In genomic region chr15:67611803-67612369, GRCh38 we compare ENCODE assay signal across 34 cellular contexts.
A peak's percentile ranks its signal among the peaks of the same experiment; 100 is the strongest.
DNase-seq lines count a peak whose midpoint lies in the region; ATAC-seq, FAIRE-seq and TF ChIP-seq lines count a peak whose summit lies in the region.
"Had no signal": no experiment of that assay in that cellular context is flagged by ENCODE, and none has a peak within 500 bp of the region (broad histone marks: within the 10 kb centered on the region; RNA-seq: fewer than 3 reads in every experiment).

No MANE protein-coding gene starts in this region.

- no peak overlapping the region for H4K8ac ChIP-seq in IMR-90 (ENCODE audit: low read depth in 2 of 2, low read length in 2 of 2)

- no peaks in the 10 kb centered on the region for H3K79me1 ChIP-seq in IMR-90 (ENCODE audit: low read depth in 1 of 2, low read length in 2 of 2)

- H2BK15ac ChIP-seq in IMR-90 (ENCODE audit: low read depth, low read length), result no peak overlapping the region

- H2BK5ac ChIP-seq in IMR-90 (ENCODE audit: low read depth, low read length, poor library complexity, severe bottlenecking), result no peak overlapping the region

- no peak overlapping the region for H2AFZ ChIP-seq in IMR-90 (replicated peaks; ENCODE audit: low read length, poor library complexity)
- H2AFZ ChIP-seq: neural progenitor cell had no signal

- in situ Hi-C loops in IMR-90 (cut with MboI; ENCODE audit: low sequenced_read_pairs), result no loop called here

- TF ChIP-seq CTCF in IMR-90 (conservative IDR thresholded peaks at IDR 0.05; ENCODE audit: low read depth, low read length), result no peak
- TF ChIP-seq CTCF in body of pancreas (IDR thresholded peaks at IDR 0.05), result no peak
- no peak for TF ChIP-seq CTCF in kidney (IDR thresholded peaks at IDR 0.05; ENCODE audit: borderline replicate concordance, extremely low read depth, insufficient read depth)
- no peak for TF ChIP-seq CTCF in nephron (IDR thresholded peaks at IDR 0.05; ENCODE audit: unreplicated experiment in 3 of 3)

- no peak overlapping the region for H3K23ac ChIP-seq in IMR-90 (ENCODE audit: low read depth, low read length)

- H2BK120ac ChIP-seq in IMR-90 (ENCODE audit: low read depth, low read length), result no peak overlapping the region

- intact Hi-C loops in IMR-90 (cut with micrococcal nuclease) (no loop called here), body of pancreas (cut with DNase I) (no loop called here), kidney (cut with DNase I) (no loop called here), Right ventricle myocardium superior (cut with DNase I) (no loop called here)

- H3K27ac Mint-ChIP-seq in nephron, result peak overlapping the region; percentile 37 to 71 (median 38)
- H3K27ac Mint-ChIP-seq in activated CD8-positive, alpha-beta memory T cell treated with anti-CD3 and anti-CD28 coated beads, Interleukin-2, amount 10 ng/mL, durations not matched to agents 7 days and 5 days, result no peak overlapping the region
- H3K27ac Mint-ChIP-seq: activated B cell treated with CpG ODN at 0.5 μM for 24 hours; activated CD4-positive, alpha-beta T cell treated with anti-CD3 and anti-CD28 coated beads, Interleukin-2, amount 10 ng/mL, durations not matched to agents 7 days and 5 days; effector memory CD8-positive, alpha-beta T cell; neural progenitor cell; stimulated activated naive CD8-positive, alpha-beta T cell treated with anti-CD3 and anti-CD28 coated beads, Interleukin-15, amount 100 ng/mL, for 72 hours had no signal

- DNase-seq in IMR-90 (peak; percentile 69), body of pancreas (peak in 1 of 4 donors; percentile 23), kidney (no peak), NCI-H2171 treated with DMSO at 0.1 percent for 48 hours (lab: John Stamatoyannopoulos, UW) (no peak), Right ventricle myocardium superior (no peak)
- no peak for DNase-seq in activated CD8-positive, alpha-beta memory T cell treated with anti-CD3 and anti-CD28 coated beads, Interleukin-2, amount 10 ng/mL, durations not matched to agents 7 days and 5 days
- DNase-seq: ACHN; activated B cell treated with CpG ODN at 0.5 μM for 24 hours; activated CD4-positive, alpha-beta T cell treated with anti-CD3 and anti-CD28 coated beads, Interleukin-2, amount 10 ng/mL, durations not matched to agents 7 days and 5 days; activated naive CD4-positive, alpha-beta T cell treated with Interleukin-2 at 50 U/mL for 16 hours; activated T-cell treated with anti-CD3 and anti-CD28 coated beads, Interleukin-2, amount 50 U/mL, for 4 hours; central memory CD4-positive, alpha-beta T cell; effector memory CD8-positive, alpha-beta T cell; foreskin melanocyte; H7; heart right ventricle; Karpas-422; mammary epithelial cell; NCI-H1436; NCI-H2081 treated with DMSO at 0.1 percent for 48 hours; NCI-H345; spleen; stimulated activated CD4-positive, alpha-beta T cell treated with anti-CD3 and anti-CD28 coated beads, Interleukin-2, amount 100 ng/mL, for 24 hours; stimulated activated naive CD8-positive, alpha-beta T cell treated with anti-CD3 and anti-CD28 coated beads, Interleukin-15, amount 100 ng/mL, for 72 hours; T1000 had no signal

- no peak for TF ChIP-seq RAD21 in IMR-90 (IDR thresholded peaks at IDR 0.05; ENCODE audit: low read length)

- no peak overlapping the region for H3K4ac ChIP-seq in IMR-90 (ENCODE audit: low read depth, low read length)

- H3K27me3 Mint-ChIP-seq in nephron (ENCODE audit: low read depth), result no peaks in the 10 kb centered on the region
- H3K27me3 Mint-ChIP-seq in activated CD8-positive, alpha-beta memory T cell treated with anti-CD3 and anti-CD28 coated beads, Interleukin-2, amount 10 ng/mL, durations not matched to agents 7 days and 5 days, result no peaks in the 10 kb centered on the region
- H3K27me3 Mint-ChIP-seq: activated B cell treated with CpG ODN at 0.5 μM for 24 hours; activated CD4-positive, alpha-beta T cell treated with anti-CD3 and anti-CD28 coated beads, Interleukin-2, amount 10 ng/mL, durations not matched to agents 7 days and 5 days; effector memory CD8-positive, alpha-beta T cell; stimulated activated naive CD8-positive, alpha-beta T cell treated with anti-CD3 and anti-CD28 coated beads, Interleukin-15, amount 100 ng/mL, for 72 hours had no signal

- H3K9me3 ChIP-seq in IMR-90 (ENCODE audit: control insufficient read depth, insufficient read depth, low read length) (no peaks in the 10 kb centered on the region), body of pancreas (no peaks in the 10 kb centered on the region), kidney (ENCODE audit: control insufficient read depth in 1 of 2, low read length in 2 of 2) (no peaks in the 10 kb centered on the region)
- H3K9me3 ChIP-seq: BLaER1, heart right ventricle, SJCRH30, spleen, thoracic aorta, vagina had no signal

- H4K91ac ChIP-seq in IMR-90 (ENCODE audit: insufficient read depth, low read depth, low read length), result no peak overlapping the region

- no peak overlapping the region for H2AK9ac ChIP-seq in IMR-90 (replicated peaks; ENCODE audit: low read depth, low read length, poor library complexity)

- dilution Hi-C loops in IMR-90 (cut with HindIII; ENCODE audit: low sequenced_read_pairs, unreplicated experiment), result no loop called here

- no peak overlapping the region for H4K5ac ChIP-seq in IMR-90 (ENCODE audit: low read depth, low read length)

- H3K27me3 ChIP-seq in IMR-90 (ENCODE audit: control insufficient read depth, insufficient read depth, low read length), result no peaks in the 10 kb centered on the region
- H3K27me3 ChIP-seq in body of pancreas, result no peaks in the 10 kb centered on the region
- H3K27me3 ChIP-seq: BLaER1, heart right ventricle, neural progenitor cell, SJCRH30, spleen, vagina had no signal

- TF ChIP-seq POLR2A in IMR-90 (IDR thresholded peaks at IDR 0.05; ENCODE audit: low read depth, low read length) (no peak), body of pancreas (IDR thresholded peaks at IDR 0.05) (no peak)

- H3K9ac ChIP-seq in IMR-90 (ENCODE audit: low read depth, low read length), result no peak overlapping the region
- H3K9ac ChIP-seq in kidney (ENCODE audit: low read length in 2 of 2), result no peak overlapping the region
- H3K9ac ChIP-seq: BLaER1, neural progenitor cell had no signal

- BruUV-seq in IMR-90 (replicated peaks; lab: Mats Ljungman, UMichigan), result no TSS peak

- no peak overlapping the region for H3K56ac ChIP-seq in IMR-90 (ENCODE audit: extremely low read depth, insufficient read depth, low read length)

- no peak overlapping the region for H3K4me3 Mint-ChIP-seq in nephron
- no peak overlapping the region for H3K4me3 Mint-ChIP-seq in activated CD8-positive, alpha-beta memory T cell treated with anti-CD3 and anti-CD28 coated beads, Interleukin-2, amount 10 ng/mL, durations not matched to agents 7 days and 5 days
- H3K4me3 Mint-ChIP-seq: activated B cell treated with CpG ODN at 0.5 μM for 24 hours; activated CD4-positive, alpha-beta T cell treated with anti-CD3 and anti-CD28 coated beads, Interleukin-2, amount 10 ng/mL, durations not matched to agents 7 days and 5 days; activated T-cell treated with anti-CD3 and anti-CD28 coated beads, Interleukin-2, amount 50 U/mL, for 4 hours; effector memory CD8-positive, alpha-beta T cell; neural progenitor cell; stimulated activated naive CD8-positive, alpha-beta T cell treated with anti-CD3 and anti-CD28 coated beads, Interleukin-15, amount 100 ng/mL, for 72 hours had no signal

- H3K9me3 Mint-ChIP-seq in nephron, result no peaks in the 10 kb centered on the region
- no peaks in the 10 kb centered on the region for H3K9me3 Mint-ChIP-seq in activated CD8-positive, alpha-beta memory T cell treated with anti-CD3 and anti-CD28 coated beads, Interleukin-2, amount 10 ng/mL, durations not matched to agents 7 days and 5 days (ENCODE audit: low read depth)
- H3K9me3 Mint-ChIP-seq: activated B cell treated with CpG ODN at 0.5 μM for 24 hours; activated CD4-positive, alpha-beta T cell treated with anti-CD3 and anti-CD28 coated beads, Interleukin-2, amount 10 ng/mL, durations not matched to agents 7 days and 5 days; activated T-cell treated with anti-CD3 and anti-CD28 coated beads, Interleukin-2, amount 50 U/mL, for 4 hours; effector memory CD8-positive, alpha-beta T cell; neural progenitor cell; stimulated activated naive CD8-positive, alpha-beta T cell treated with anti-CD3 and anti-CD28 coated beads, Interleukin-15, amount 100 ng/mL, for 72 hours had no signal

- H3K4me1 ChIP-seq in IMR-90 (ENCODE audit: control insufficient read depth, insufficient read depth, low read length), result peaks cover 7% of the 10 kb centered on the region; the same call in 1 of the 2 replicates
- H3K4me1 ChIP-seq in body of pancreas, result peaks cover 29% of the 10 kb centered on the region
- no peaks in the 10 kb centered on the region for H3K4me1 ChIP-seq in kidney (ENCODE audit: control insufficient read depth in 1 of 2, insufficient read depth in 1 of 2, low read depth in 1 of 2, low read length in 2 of 2)
- H3K4me1 ChIP-seq: BLaER1, vagina had no signal

- no peaks in the 10 kb centered on the region for H3K36me3 Mint-ChIP-seq in nephron (ENCODE audit: low read depth)
- H3K36me3 Mint-ChIP-seq in activated CD8-positive, alpha-beta memory T cell treated with anti-CD3 and anti-CD28 coated beads, Interleukin-2, amount 10 ng/mL, durations not matched to agents 7 days and 5 days, result no peaks in the 10 kb centered on the region
- H3K36me3 Mint-ChIP-seq: neural progenitor cell had no signal

- peaks cover 41% of the 10 kb centered on the region for H3K4me1 Mint-ChIP-seq in nephron
- H3K4me1 Mint-ChIP-seq in activated CD8-positive, alpha-beta memory T cell treated with anti-CD3 and anti-CD28 coated beads, Interleukin-2, amount 10 ng/mL, durations not matched to agents 7 days and 5 days, result no peaks in the 10 kb centered on the region
- H3K4me1 Mint-ChIP-seq: activated B cell treated with CpG ODN at 0.5 μM for 24 hours; activated CD4-positive, alpha-beta T cell treated with anti-CD3 and anti-CD28 coated beads, Interleukin-2, amount 10 ng/mL, durations not matched to agents 7 days and 5 days; stimulated activated naive CD8-positive, alpha-beta T cell treated with anti-CD3 and anti-CD28 coated beads, Interleukin-15, amount 100 ng/mL, for 72 hours had no signal

- no CpG with 5 or more reads among the region's 2 CpGs for WGBS in IMR-90 (ENCODE audit: extremely low coverage in 2 of 2, insufficient read length in 1 of 2), 2 experiments
- 21 to 26% methylated on average over 2 of the region's 2 CpGs for WGBS in body of pancreas, 2 donors

- H3K14ac ChIP-seq in IMR-90 (replicated peaks; ENCODE audit: low read depth, low read length), result no peak overlapping the region

- no peak overlapping the region; the same call in 1 of the 2 replicates for H3K18ac ChIP-seq in IMR-90 (ENCODE audit: low read depth, low read length)

- ATAC-seq in IMR-90 (ENCODE audit: low read depth) (peak; percentile 84), body of pancreas (peak; percentile 83), GM18907 (IDR thresholded peaks at IDR 0.05; ENCODE audit: unreplicated experiment) (no peak), Right ventricle myocardium superior (ENCODE audit: poor library complexity) (no peak)
- ATAC-seq in activated CD8-positive, alpha-beta memory T cell treated with anti-CD3 and anti-CD28 coated beads, Interleukin-2, amount 10 ng/mL, durations not matched to agents 7 days and 5 days, result no peak
- ATAC-seq: activated T-cell treated with anti-CD3 and anti-CD28 coated beads, Interleukin-2, amount 50 U/mL, for 4 hours; effector memory CD8-positive, alpha-beta T cell; heart right ventricle; stimulated activated naive CD8-positive, alpha-beta T cell treated with anti-CD3 and anti-CD28 coated beads, Interleukin-15, amount 100 ng/mL, for 72 hours had no signal

- CTCF ChIA-PET in IMR-90 (lab: Yijun Ruan, JAX), result interaction anchor here (0.6 kb wide), 1 partner anchor 633 kb away, joined by 4 read pairs; no protein-coding TSS in a partner anchor
- CTCF ChIA-PET in activated CD8-positive, alpha-beta memory T cell treated with anti-CD3 and anti-CD28 coated beads, Interleukin-2, amount 10 ng/mL, durations not matched to agents 7 days and 5 days (lab: Charles Lee), result interaction anchor here (1.2 kb wide), 1 partner anchor 39 kb away, joined by 4 read pairs; no protein-coding TSS in a partner anchor

- H4K20me1 ChIP-seq in IMR-90 (ENCODE audit: insufficient read depth, low read length), result no peaks in the 10 kb centered on the region
- H4K20me1 ChIP-seq: BLaER1 had no signal

- no peak overlapping the region for H2BK20ac ChIP-seq in IMR-90 (ENCODE audit: low read depth, low read length)

- H3K27ac ChIP-seq in IMR-90 (ENCODE audit: insufficient read depth, low read length) (peak overlapping the region; percentile 62; the same call in 1 of the 2 replicates), body of pancreas (peak overlapping the region in 1 of 4 donors; percentile 3), kidney (ENCODE audit: low read depth in 2 of 2, low read length in 2 of 2) (peak overlapping the region in 1 of 2 donors; percentile 0)
- H3K27ac ChIP-seq: BLaER1, HL-60, neural progenitor cell, SJCRH30, thoracic aorta, vagina had no signal

- H3K4me3 ChIP-seq in IMR-90 (ENCODE audit: insufficient read depth, low read depth, low read length) (no peak overlapping the region), body of pancreas (no peak overlapping the region), kidney (ENCODE audit: low read length in 2 of 2) (no peak overlapping the region)
- H3K4me3 ChIP-seq: BLaER1, heart right ventricle, neural progenitor cell, SJCRH30, spleen, thoracic aorta, vagina had no signal

- H3K4me2 ChIP-seq in IMR-90 (ENCODE audit: low read depth, low read length), result no peak overlapping the region
- H3K4me2 ChIP-seq: BLaER1, neural progenitor cell had no signal

- peak; percentile 58 for FAIRE-seq in kidney (lab: Jason Lieb, UNC)
- FAIRE-seq: GM12891 had no signal

- no peak overlapping the region for H2AK5ac ChIP-seq in IMR-90 (ENCODE audit: low read depth, low read length)

- H3K36me3 ChIP-seq in IMR-90 (ENCODE audit: control insufficient read depth, insufficient read depth, low read length) (no peaks in the 10 kb centered on the region), body of pancreas (replicated peaks in 1 of 2; ENCODE audit: insufficient read depth in 1 of 2, low read depth in 2 of 2) (no peaks in the 10 kb centered on the region), kidney (ENCODE audit: control insufficient read depth in 1 of 2, insufficient read depth in 2 of 2, low read length in 2 of 2) (no peaks in the 10 kb centered on the region)
- H3K36me3 ChIP-seq: neural progenitor cell, SJCRH30, thoracic aorta, vagina had no signal

- POLR2A ChIA-PET in IMR-90 (lab: Charles Lee; ENCODE audit: unreplicated experiment), result no interaction called here

- peaks cover 5% of the 10 kb centered on the region; the same call in 1 of the 2 replicates for H3K9me1 ChIP-seq in IMR-90 (ENCODE audit: insufficient read depth, low read length)

Comparison
In these comparisons a context has a peak if more than half of its experiments do, and no peak if none do; other contexts are left out.
1. ATAC-seq: peak in IMR-90 (single experiment) and body of pancreas (single experiment); none in GM18907 (single experiment), activated CD8-positive, alpha-beta memory T cell treated with anti-CD3 and anti-CD28 coated beads, Interleukin-2, amount 10 ng/mL, durations not matched to agents 7 days and 5 days (single experiment) and Right ventricle myocardium superior (single experiment).